ENCODE assay signal across 10 cellular contexts in genomic region chr11:61918251-61919112, GRCh38. TPM values are rescaled to one million over a fixed set of nuclear protein-coding genes. Genes with fewer than 3 reads are reported as not detected.
DNase-seq lines count a peak whose midpoint lies in the region; ATAC-seq, FAIRE-seq and TF ChIP-seq lines count a peak whose summit lies in the region.
"Had no signal": no experiment of that assay in that cellular context is flagged by ENCODE, and none has a peak within 500 bp of the region (broad histone marks: within the 10 kb centered on the region; RNA-seq: fewer than 3 reads in every experiment).

No MANE protein-coding gene starts in this region.

- no peak for ATAC-seq in HepG2
- no peak for ATAC-seq in effector memory CD8-positive, alpha-beta T cell (replicated peaks)
- ATAC-seq in naive B cell (ENCODE audit: low read depth in 2 of 2), result no peak
- ATAC-seq in upper lobe of left lung (ENCODE audit: low FRiP score in 2 of 2), result no peak

- CTCF ChIA-PET in HepG2 (lab: Yijun Ruan, JAX; ENCODE audit: low intra/inter-chr PET ratio, low total read pairs), result no interaction called here

- 80% methylated on average over 14 of the region's 14 CpGs for WGBS in liver
- WGBS in HepG2 (ENCODE audit: low lambda C conversion rate), result 53% methylated on average over 14 of the region's 14 CpGs
- 82 to 84% methylated on average over 14 of the region's 14 CpGs for WGBS in upper lobe of left lung, 2 donors

- H2AFZ ChIP-seq in HepG2 (ENCODE audit: low read length), result no peak overlapping the region

- H4K20me1 ChIP-seq in HepG2 (ENCODE audit: insufficient read depth, low read length), result no peaks in the 10 kb centered on the region

- DNase-seq in HepG2 (ENCODE audit: low spot score) (no peak), naive B cell (no peak), vagina (ENCODE audit: extremely low spot score in 2 of 2) (peak in 1 of 2 donors; percentile 88), NCI-H2227 treated with DMSO at 0.1 percent for 48 hours (lab: John Stamatoyannopoulos, UW) (no peak), NCI-H2171 (lab: John Stamatoyannopoulos, UW) (no peak), upper lobe of left lung (no peak)
- no peak for DNase-seq in effector memory CD8-positive, alpha-beta T cell
- DNase-seq: DMS79 had no signal

- H3K79me2 ChIP-seq in HepG2 (ENCODE audit: insufficient read depth, low read length), result no peaks in the 10 kb centered on the region

- no peak overlapping the region for H3K27ac Mint-ChIP-seq in effector memory CD8-positive, alpha-beta T cell
- H3K27ac Mint-ChIP-seq in naive B cell, result peak overlapping the region in 2 of 6 donors; percentile 41 to 68

- H3K9ac ChIP-seq in liver (ENCODE audit: low read depth in 1 of 2, low read length in 2 of 2) (no peak overlapping the region), HepG2 (ENCODE audit: insufficient read depth, low read depth, low read length) (no peak overlapping the region)

- H3K4me3 Mint-ChIP-seq in effector memory CD8-positive, alpha-beta T cell, result peak overlapping the region; percentile 72 to 76
- peak overlapping the region; percentile 35 to 88 (median 77) for H3K4me3 Mint-ChIP-seq in naive B cell

- H3K27ac ChIP-seq in liver (ENCODE audit: low read depth in 1 of 2, low read length in 2 of 2) (peak overlapping the region; percentile 15 to 39), HepG2 (ENCODE audit: extremely low read length, insufficient read depth, low read length) (no peak overlapping the region), vagina (peak overlapping the region; percentile 85), upper lobe of left lung (peak overlapping the region in 1 of 4 donors; percentile 72)

- no TSS peak for BruUV-seq in HepG2 (replicated peaks; lab: Mats Ljungman, UMichigan)

- no peak overlapping the region for H3K4me2 ChIP-seq in HepG2 (ENCODE audit: low read depth, low read length)

- POLR2A ChIA-PET in HepG2 (lab: Yijun Ruan, JAX), result no interaction called here

- intact Hi-C loops in HepG2 (cut with micrococcal nuclease; ENCODE audit: unreplicated experiment) (no loop called here), vagina (cut with DNase I) (no loop called here)

- no peak for FAIRE-seq in HepG2 (lab: Jason Lieb, UNC)

- H3K4me3 ChIP-seq in liver (ENCODE audit: low read depth in 1 of 3, low read length in 3 of 3), result no peak overlapping the region
- H3K4me3 ChIP-seq in HepG2 (replicated peaks in 1 of 3; ENCODE audit: insufficient read depth in 1 of 3, low read depth in 2 of 3, low read length in 3 of 3), result no peak overlapping the region
- peak overlapping the region in 1 of 2 donors; percentile 62 for H3K4me3 ChIP-seq in vagina
- H3K4me3 ChIP-seq in upper lobe of left lung, result no peak overlapping the region

- H3K4me1 ChIP-seq in liver (ENCODE audit: control insufficient read depth in 4 of 4, insufficient read depth in 4 of 4, low read length in 3 of 4) (peaks cover 0 to 13% (median 6%) of the 10 kb centered on the region in 4 donors), HepG2 (ENCODE audit: insufficient read depth, low read length) (peaks cover 52% of the 10 kb centered on the region), vagina (peaks cover 61% of the 10 kb centered on the region), upper lobe of left lung (peaks cover 18 to 40% (median 24%) of the 10 kb centered on the region in 4 donors)

- in situ Hi-C loops in HepG2 (cut with HindIII; ENCODE audit: extremely low pct_ligation_motif_present, low pct_unique_long_range_greater_than_20kb), result no loop called here

- peaks cover 11 to 13% of the 10 kb centered on the region in 2 donors for H3K4me1 Mint-ChIP-seq in effector memory CD8-positive, alpha-beta T cell (ENCODE audit: low read depth in 2 of 2)
- H3K4me1 Mint-ChIP-seq in naive B cell, result peaks cover 11 to 27% (median 16%) of the 10 kb centered on the region in 3 donors

- H3K27me3 ChIP-seq in liver (ENCODE audit: control insufficient read depth in 4 of 4, insufficient read depth in 4 of 4, low read length in 3 of 4) (no peaks in the 10 kb centered on the region), HepG2 (ENCODE audit: control insufficient read depth in 1 of 2, insufficient read depth in 2 of 2, low read length in 2 of 2) (peaks cover 11 to 39% of the 10 kb centered on the region in 2 experiments), vagina (no peaks in the 10 kb centered on the region), upper lobe of left lung (peaks cover 0 to 8% (median 3%) of the 10 kb centered on the region in 4 donors)

- TF ChIP-seq POLR2A in HepG2 (IDR thresholded peaks at IDR 0.05; ENCODE audit: insufficient read depth in 1 of 2, low read depth in 2 of 2, low read length in 2 of 2), result no peak
- no peak for TF ChIP-seq POLR2A in vagina (IDR thresholded peaks at IDR 0.05)
- no peak for TF ChIP-seq POLR2A in upper lobe of left lung (IDR thresholded peaks at IDR 0.05)

- H3K9me3 Mint-ChIP-seq in effector memory CD8-positive, alpha-beta T cell, result no peaks in the 10 kb centered on the region
- no peaks in the 10 kb centered on the region for H3K9me3 Mint-ChIP-seq in naive B cell

- H3K36me3 Mint-ChIP-seq in effector memory CD8-positive, alpha-beta T cell (ENCODE audit: insufficient read depth), result no peaks in the 10 kb centered on the region
- peaks cover 0 to 12% of the 10 kb centered on the region in 2 donors for H3K36me3 Mint-ChIP-seq in naive B cell

- TF ChIP-seq CTCF in liver (IDR thresholded peaks at IDR 0.05; ENCODE audit: low read depth, low read length, missing input control) (no peak), HepG2 (CRISPR knock-in tag; IDR thresholded peaks at IDR 0.05) (no peak), vagina (IDR thresholded peaks at IDR 0.05) (no peak), upper lobe of left lung (IDR thresholded peaks at IDR 0.05) (no peak)

- no peak for TF ChIP-seq RAD21 in liver (IDR thresholded peaks at IDR 0.05)
- TF ChIP-seq RAD21 in HepG2 (CRISPR knock-in tag; IDR thresholded peaks at IDR 0.05), result no peak

- peaks cover 66 to 94% of the 10 kb centered on the region in 2 donors for H3K27me3 Mint-ChIP-seq in effector memory CD8-positive, alpha-beta T cell
- peaks cover 49 to 79% (median 74%) of the 10 kb centered on the region in 3 donors for H3K27me3 Mint-ChIP-seq in naive B cell

- H3K36me3 ChIP-seq in liver (ENCODE audit: control insufficient read depth in 4 of 4, insufficient read depth in 3 of 4, low read depth in 1 of 4, low read length in 3 of 4) (no peaks in the 10 kb centered on the region), HepG2 (replicated peaks in 1 of 2; ENCODE audit: control insufficient read depth in 1 of 2, insufficient read depth in 2 of 2, low read length in 2 of 2) (no peaks in the 10 kb centered on the region), vagina (no peaks in the 10 kb centered on the region), upper lobe of left lung (no peaks in the 10 kb centered on the region)

- TF ChIP-seq EP300 in HepG2 (IDR thresholded peaks at IDR 0.05; ENCODE audit: low read depth in 2 of 2, low read length in 2 of 2) (no peak), HepG2 (CRISPR knock-in tag; IDR thresholded peaks at IDR 0.05; ENCODE audit: borderline replicate concordance) (no peak), upper lobe of left lung (IDR thresholded peaks at IDR 0.05) (no peak)

- no peaks in the 10 kb centered on the region for H3K9me3 ChIP-seq in liver (ENCODE audit: control insufficient read depth in 4 of 4, low read length in 3 of 4)
- no peaks in the 10 kb centered on the region for H3K9me3 ChIP-seq in HepG2 (ENCODE audit: low read length)
- H3K9me3 ChIP-seq in vagina, result no peaks in the 10 kb centered on the region
- no peaks in the 10 kb centered on the region for H3K9me3 ChIP-seq in upper lobe of left lung

RNA-seq across cellular contexts. Expression of gene RAB3IL1, which starts 1.1 kb away (rescaled TPM):
- total RNA-seq in liver, result 10 to 100 TPM in 1 of 2 donors, 1 to 10 TPM in 1; 5.0 to 41.6 TPM
- polyA plus RNA-seq in liver, result 1 to 10 TPM; 2.1 to 5.8 TPM
- 1.2 and 1.3 TPM in 2 replicates for total RNA-seq in HepG2 (2016; rRNA removed; fragmentation: Illumina TruSeq; extraction: Trizol)
- 0.61 and 2.5 TPM in 2 replicates for total RNA-seq in HepG2 (2016; cell fraction: cytosol; rRNA removed; fragmentation: Illumina TruSeq; extraction: Trizol; ENCODE audit: low read depth)
- 1.2 and 1.4 TPM in 2 replicates for total RNA-seq in HepG2 (2016; cell fraction: insoluble cytoplasmic fraction; rRNA removed; fragmentation: Illumina TruSeq; extraction: Trizol)
- 1.2 and 1.4 TPM in 2 replicates for total RNA-seq in HepG2 (2016; cell fraction: membrane; rRNA removed; fragmentation: Illumina TruSeq; extraction: Trizol)
- total RNA-seq in HepG2 (2016; cell fraction: nucleus; rRNA removed; fragmentation: Illumina TruSeq; extraction: Trizol), result 0.72 and 0.84 TPM in 2 replicates
- polyA plus RNA-seq in HepG2 (2011; rRNA removed), result 2.0 and 2.2 TPM in 2 replicates
- 1.3 and 3.0 TPM in 2 replicates for polyA plus RNA-seq in HepG2 (2011; cell fraction: cytosol; rRNA removed)
- 2.5 and 3.7 TPM in 2 replicates for polyA plus RNA-seq in HepG2 (2011; cell fraction: nucleus; rRNA removed)
- 1.4 and 2.3 TPM in 2 replicates for polyA plus RNA-seq in HepG2 (2012)
- polyA plus RNA-seq in HepG2 (2016; cell fraction: cytosol; fragmentation: Illumina TruSeq; extraction: Trizol; ENCODE audit: low read depth), result 1.5 and 1.7 TPM in 2 replicates
- polyA plus RNA-seq in HepG2 (2016; cell fraction: insoluble cytoplasmic fraction; fragmentation: Illumina TruSeq; extraction: Trizol; ENCODE audit: low read depth), result 1.9 and 2.5 TPM in 2 replicates
- polyA plus RNA-seq in HepG2 (2016; cell fraction: membrane; fragmentation: Illumina TruSeq; extraction: Trizol; ENCODE audit: low read depth), result 1.9 and 2.3 TPM in 2 replicates
- polyA plus RNA-seq in HepG2 (2016; cell fraction: nucleus; fragmentation: Illumina TruSeq; extraction: Trizol; ENCODE audit: insufficient read depth, low read depth), result 2.9 and 6.6 TPM in 2 replicates
- polyA minus RNA-seq in HepG2 (2011; rRNA and poly(A)+ RNA removed; ENCODE audit: low replicate concordance), result 2.6 and 7.7 TPM in 2 replicates
- polyA minus RNA-seq in HepG2 (2011; cell fraction: cytosol; rRNA and poly(A)+ RNA removed), result 2.8 and 11.9 TPM in 2 replicates
- 1.1 and 1.3 TPM in 2 replicates for polyA minus RNA-seq in HepG2 (2011; cell fraction: nucleus; rRNA and poly(A)+ RNA removed)
- polyA plus RNA-seq in naive B cell (ENCODE audit: low read depth in 6 of 6), result not detected
- total RNA-seq in vagina, result 32.2 TPM
- 10 to 100 TPM in 3 of 6 donors, 1 to 10 TPM in 3; 4.4 to 20.7 (median 10.0) TPM for total RNA-seq in upper lobe of left lung
- total RNA-seq: OCI-LY7 had no signal

RNA-seq across cellular contexts. Expression of gene FADS3, which starts 27.1 kb away (rescaled TPM):
- total RNA-seq in liver, result 10 to 100 TPM in 1 of 2 donors, 1 to 10 TPM in 1; 8.3 to 13.6 TPM
- 10 to 100 TPM in 1 of 2 donors, 1 to 10 TPM in 1; 8.9 to 11.7 TPM for polyA plus RNA-seq in liver
- total RNA-seq in HepG2 (2016; rRNA removed; fragmentation: Illumina TruSeq; extraction: Trizol), result 4.5 and 13.4 TPM in 2 replicates
- 8.3 and 10.6 TPM in 2 replicates for total RNA-seq in HepG2 (2016; cell fraction: cytosol; rRNA removed; fragmentation: Illumina TruSeq; extraction: Trizol; ENCODE audit: low read depth)
- total RNA-seq in HepG2 (2016; cell fraction: insoluble cytoplasmic fraction; rRNA removed; fragmentation: Illumina TruSeq; extraction: Trizol), result 3.4 and 13.2 TPM in 2 replicates
- total RNA-seq in HepG2 (2016; cell fraction: membrane; rRNA removed; fragmentation: Illumina TruSeq; extraction: Trizol), result 7.7 and 10.7 TPM in 2 replicates
- 12.9 and 21.0 TPM in 2 replicates for total RNA-seq in HepG2 (2016; cell fraction: nucleus; rRNA removed; fragmentation: Illumina TruSeq; extraction: Trizol)
- 23.2 and 36.6 TPM in 2 replicates for polyA plus RNA-seq in HepG2 (2011; rRNA removed)
- polyA plus RNA-seq in HepG2 (2011; cell fraction: cytosol; rRNA removed), result 13.7 and 17.5 TPM in 2 replicates
- 236 and 242 TPM in 2 replicates for polyA plus RNA-seq in HepG2 (2011; cell fraction: nucleus; rRNA removed)
- polyA plus RNA-seq in HepG2 (2012), result 5.1 and 11.5 TPM in 2 replicates
- 8.0 and 9.6 TPM in 2 replicates for polyA plus RNA-seq in HepG2 (2016; cell fraction: cytosol; fragmentation: Illumina TruSeq; extraction: Trizol; ENCODE audit: low read depth)
- 4.7 and 5.0 TPM in 2 replicates for polyA plus RNA-seq in HepG2 (2016; cell fraction: insoluble cytoplasmic fraction; fragmentation: Illumina TruSeq; extraction: Trizol; ENCODE audit: low read depth)
- 7.9 and 9.0 TPM in 2 replicates for polyA plus RNA-seq in HepG2 (2016; cell fraction: membrane; fragmentation: Illumina TruSeq; extraction: Trizol; ENCODE audit: low read depth)
- 36.8 and 37.1 TPM in 2 replicates for polyA plus RNA-seq in HepG2 (2016; cell fraction: nucleus; fragmentation: Illumina TruSeq; extraction: Trizol; ENCODE audit: insufficient read depth, low read depth)
- 30.7 and 67.4 TPM in 2 replicates for polyA minus RNA-seq in HepG2 (2011; rRNA and poly(A)+ RNA removed; ENCODE audit: low replicate concordance)
- polyA minus RNA-seq in HepG2 (2011; cell fraction: cytosol; rRNA and poly(A)+ RNA removed), result 10.5 and 13.0 TPM in 2 replicates
- polyA minus RNA-seq in HepG2 (2011; cell fraction: nucleus; rRNA and poly(A)+ RNA removed), result 10.9 and 15.8 TPM in 2 replicates
- 10 to 100 TPM; 27.6 to 41.3 (median 34.4) TPM for polyA plus RNA-seq in naive B cell (ENCODE audit: low read depth in 6 of 6)
- total RNA-seq in vagina, result 41.5 TPM
- 100 to 1,000 TPM in 3 of 6 donors, 10 to 100 TPM in 3; 34.4 to 138 (median 106) TPM for total RNA-seq in upper lobe of left lung

RNA-seq across cellular contexts. Expression of gene BEST1, which starts 31.7 kb away (rescaled TPM):
- 1 to 10 TPM; 1.3 to 1.6 TPM for total RNA-seq in liver
- under 1 TPM; 0.22 to 0.85 TPM for polyA plus RNA-seq in liver
- total RNA-seq in HepG2 (2016; rRNA removed; fragmentation: Illumina TruSeq; extraction: Trizol), result 0.09 TPM in 1 of 2 replicates, not detected in the other
- 0.09 and 0.10 TPM in 2 replicates for total RNA-seq in HepG2 (2016; cell fraction: cytosol; rRNA removed; fragmentation: Illumina TruSeq; extraction: Trizol; ENCODE audit: low read depth)
- 0.09 TPM in 1 of 2 replicates, not detected in the other for total RNA-seq in HepG2 (2016; cell fraction: insoluble cytoplasmic fraction; rRNA removed; fragmentation: Illumina TruSeq; extraction: Trizol)
- 0.06 and 0.07 TPM in 2 replicates for total RNA-seq in HepG2 (2016; cell fraction: membrane; rRNA removed; fragmentation: Illumina TruSeq; extraction: Trizol)
- 0.13 and 0.16 TPM in 2 replicates for total RNA-seq in HepG2 (2016; cell fraction: nucleus; rRNA removed; fragmentation: Illumina TruSeq; extraction: Trizol)
- polyA plus RNA-seq in HepG2 (2011; rRNA removed), result 0.65 and 2.3 TPM in 2 replicates
- polyA plus RNA-seq in HepG2 (2011; cell fraction: cytosol; rRNA removed), result 0.24 and 0.96 TPM in 2 replicates
- polyA plus RNA-seq in HepG2 (2011; cell fraction: nucleus; rRNA removed), result 2.9 and 8.0 TPM in 2 replicates
- polyA plus RNA-seq in HepG2 (2012), result 1.1 and 1.9 TPM in 2 replicates
- 1.3 and 1.4 TPM in 2 replicates for polyA plus RNA-seq in HepG2 (2016; cell fraction: cytosol; fragmentation: Illumina TruSeq; extraction: Trizol; ENCODE audit: low read depth)
- 0.07 TPM in 1 of 2 replicates, not detected in the other for polyA plus RNA-seq in HepG2 (2016; cell fraction: insoluble cytoplasmic fraction; fragmentation: Illumina TruSeq; extraction: Trizol; ENCODE audit: low read depth)
- polyA plus RNA-seq in HepG2 (2016; cell fraction: membrane; fragmentation: Illumina TruSeq; extraction: Trizol; ENCODE audit: low read depth), result 0.37 and 0.43 TPM in 2 replicates
- not detected in 2 replicates for polyA plus RNA-seq in HepG2 (2016; cell fraction: nucleus; fragmentation: Illumina TruSeq; extraction: Trizol; ENCODE audit: insufficient read depth, low read depth)
- 0.28 and 1.6 TPM in 2 replicates for polyA minus RNA-seq in HepG2 (2011; rRNA and poly(A)+ RNA removed; ENCODE audit: low replicate concordance)
- 0.44 and 0.79 TPM in 2 replicates for polyA minus RNA-seq in HepG2 (2011; cell fraction: cytosol; rRNA and poly(A)+ RNA removed)
- polyA minus RNA-seq in HepG2 (2011; cell fraction: nucleus; rRNA and poly(A)+ RNA removed), result 1.7 and 6.0 TPM in 2 replicates
- polyA plus RNA-seq in naive B cell (ENCODE audit: low read depth in 6 of 6), result 1 to 10 TPM; 1.4 to 3.3 (median 2.6) TPM
- total RNA-seq in vagina, result 4.4 TPM
- total RNA-seq in upper lobe of left lung, result 10 to 100 TPM in 3 of 6 donors, 1 to 10 TPM in 3; 6.5 to 18.9 (median 10.4) TPM

RNA-seq across cellular contexts. Expression of gene FTH1, which starts 49.0 kb away (rescaled TPM):
- total RNA-seq in liver, result 100 to 1,000 TPM; 592 to 949 TPM
- polyA plus RNA-seq in liver, result 1,000 to 10,000 TPM; 3,401 to 4,630 TPM
- total RNA-seq in HepG2 (2016; rRNA removed; fragmentation: Illumina TruSeq; extraction: Trizol), result 544 and 607 TPM in 2 replicates
- 3,105 and 3,667 TPM in 2 replicates for total RNA-seq in HepG2 (2016; cell fraction: cytosol; rRNA removed; fragmentation: Illumina TruSeq; extraction: Trizol; ENCODE audit: low read depth)
- total RNA-seq in HepG2 (2016; cell fraction: insoluble cytoplasmic fraction; rRNA removed; fragmentation: Illumina TruSeq; extraction: Trizol), result 481 and 554 TPM in 2 replicates
- total RNA-seq in HepG2 (2016; cell fraction: membrane; rRNA removed; fragmentation: Illumina TruSeq; extraction: Trizol), result 4,411 and 4,459 TPM in 2 replicates
- 460 and 546 TPM in 2 replicates for total RNA-seq in HepG2 (2016; cell fraction: nucleus; rRNA removed; fragmentation: Illumina TruSeq; extraction: Trizol)
- 760 and 802 TPM in 2 replicates for polyA plus RNA-seq in HepG2 (2011; rRNA removed)
- polyA plus RNA-seq in HepG2 (2011; cell fraction: cytosol; rRNA removed), result 904 and 962 TPM in 2 replicates
- 547 and 633 TPM in 2 replicates for polyA plus RNA-seq in HepG2 (2011; cell fraction: nucleus; rRNA removed)
- polyA plus RNA-seq in HepG2 (2012), result 4,160 and 4,286 TPM in 2 replicates
- polyA plus RNA-seq in HepG2 (2016; cell fraction: cytosol; fragmentation: Illumina TruSeq; extraction: Trizol; ENCODE audit: low read depth), result 74,852 and 83,301 TPM in 2 replicates
- polyA plus RNA-seq in HepG2 (2016; cell fraction: insoluble cytoplasmic fraction; fragmentation: Illumina TruSeq; extraction: Trizol; ENCODE audit: low read depth), result 2,697 and 2,813 TPM in 2 replicates
- 37,583 and 39,786 TPM in 2 replicates for polyA plus RNA-seq in HepG2 (2016; cell fraction: membrane; fragmentation: Illumina TruSeq; extraction: Trizol; ENCODE audit: low read depth)
- 2,546 and 3,012 TPM in 2 replicates for polyA plus RNA-seq in HepG2 (2016; cell fraction: nucleus; fragmentation: Illumina TruSeq; extraction: Trizol; ENCODE audit: insufficient read depth, low read depth)
- polyA minus RNA-seq in HepG2 (2011; rRNA and poly(A)+ RNA removed; ENCODE audit: low replicate concordance), result 361 and 877 TPM in 2 replicates
- 693 and 773 TPM in 2 replicates for polyA minus RNA-seq in HepG2 (2011; cell fraction: cytosol; rRNA and poly(A)+ RNA removed)
- 191 and 263 TPM in 2 replicates for polyA minus RNA-seq in HepG2 (2011; cell fraction: nucleus; rRNA and poly(A)+ RNA removed)
- polyA plus RNA-seq in naive B cell (ENCODE audit: low read depth in 6 of 6), result 1,000 to 10,000 TPM; 4,039 to 5,068 (median 4,261) TPM
- 2,421 TPM for total RNA-seq in vagina
- total RNA-seq in upper lobe of left lung, result 1,000 to 10,000 TPM; 2,996 to 4,693 (median 4,496) TPM
